Comparison of ENCODE assay signal across 18 cellular contexts in genomic region chr18:37561986-37562385, GRCh38. TPM values are rescaled to one million over a fixed set of nuclear protein-coding genes. Genes with fewer than 3 reads are reported as not detected.
DNase-seq lines count a peak whose midpoint lies in the region; ATAC-seq, FAIRE-seq and TF ChIP-seq lines count a peak whose summit lies in the region.
"Had no signal": no experiment of that assay in that cellular context is flagged by ENCODE, and none has a peak within 500 bp of the region (broad histone marks: within the 10 kb centered on the region; RNA-seq: fewer than 3 reads in every experiment).

No MANE protein-coding gene starts in this region.

- peak; percentile 46 for FAIRE-seq in D721Med (lab: Jason Lieb, UNC)
- FAIRE-seq: A549, GM12892, H54 had no signal

- no peaks in the 10 kb centered on the region for H3K9me2 ChIP-seq in neural cell (ENCODE audit: insufficient read depth, low read length)

- H3K27ac ChIP-seq in angular gyrus (ENCODE audit: low read depth, low read length) (peak overlapping the region; percentile 30), neural cell (ENCODE audit: low read length) (peak overlapping the region; percentile 87)
- H3K27ac ChIP-seq: A549, C4-2B had no signal

- no peaks in the 10 kb centered on the region for H3K9me3 ChIP-seq in neural cell (ENCODE audit: low read length)
- H3K9me3 ChIP-seq: A549, BE2C had no signal

- peaks cover 5% of the 10 kb centered on the region for H3F3A ChIP-seq in neural cell (ENCODE audit: insufficient read depth, low read length, poor library complexity, severe bottlenecking)

- peak overlapping the region; percentile 91 for H3K9ac ChIP-seq in neural cell (ENCODE audit: low read length)

- no peaks in the 10 kb centered on the region for H3K27me3 ChIP-seq in neural cell (ENCODE audit: insufficient read depth, low read depth, low read length)
- H3K27me3 ChIP-seq: BE2C had no signal

- peaks cover 88% of the 10 kb centered on the region for H3K79me2 ChIP-seq in neural cell (replicated peaks; ENCODE audit: insufficient read depth, low read length)

- TF ChIP-seq CTCF in D721Med (IDR thresholded peaks at IDR 0.05; ENCODE audit: insufficient read depth, missing control alignments) = no peak
- TF ChIP-seq CTCF in neural cell (IDR thresholded peaks at IDR 0.05; ENCODE audit: poor library complexity, severe bottlenecking) = no peak

- TF ChIP-seq EP300 in neural cell (conservative IDR thresholded peaks at IDR 0.05; ENCODE audit: poor library complexity, severe bottlenecking) = no peak

- ATAC-seq in GM19023 (IDR thresholded peaks at IDR 0.05; ENCODE audit: unreplicated experiment) = no peak
- ATAC-seq: A549, HCT116 had no signal

- H3K4me3 ChIP-seq in neural cell (ENCODE audit: low read length) = peak overlapping the region; percentile 84
- H3K4me3 ChIP-seq: A549 had no signal

- H3K4me2 ChIP-seq in neural cell (ENCODE audit: low read length) = peak overlapping the region; percentile 68
- H3K4me2 ChIP-seq: A549 had no signal

- H4K20me1 ChIP-seq in neural cell (ENCODE audit: insufficient read depth) = peaks cover 5% of the 10 kb centered on the region

- no peak for TF ChIP-seq RAD21 in neural cell (conservative IDR thresholded peaks at IDR 0.05)

- H3K36me3 ChIP-seq in neural cell (ENCODE audit: insufficient read depth, low read length) = no peaks in the 10 kb centered on the region
- H3K36me3 ChIP-seq: BE2C had no signal

- no peak overlapping the region for H2AFZ ChIP-seq in neural cell (ENCODE audit: low read depth, low read length)

- no peak for DNase-seq in D721Med (ENCODE audit: insufficient read length, low spot score)
- peak; percentile 63 for DNase-seq in DMS79 treated with DMSO at 0.1 percent for 48 hours (lab: John Stamatoyannopoulos, UW)
- no peak for DNase-seq in NCI-H1092 treated with DMSO at 0.1 percent for 48 hours (lab: John Stamatoyannopoulos, UW)
- no peak for DNase-seq in HuH-7.5 (ENCODE audit: low spot score)
- DNase-seq: BE2C; CD4-positive, alpha-beta memory T cell; EL; GDM1; KG1 had no signal

TF ChIP-seq in neural cell, 6 proteins besides CTCF, POLR2A, EP300 and RAD21:
- TF ChIP-seq TAF1 (IDR thresholded peaks at IDR 0.05; ENCODE audit: low read depth) = no peak
- TF ChIP-seq, protein P1, sequence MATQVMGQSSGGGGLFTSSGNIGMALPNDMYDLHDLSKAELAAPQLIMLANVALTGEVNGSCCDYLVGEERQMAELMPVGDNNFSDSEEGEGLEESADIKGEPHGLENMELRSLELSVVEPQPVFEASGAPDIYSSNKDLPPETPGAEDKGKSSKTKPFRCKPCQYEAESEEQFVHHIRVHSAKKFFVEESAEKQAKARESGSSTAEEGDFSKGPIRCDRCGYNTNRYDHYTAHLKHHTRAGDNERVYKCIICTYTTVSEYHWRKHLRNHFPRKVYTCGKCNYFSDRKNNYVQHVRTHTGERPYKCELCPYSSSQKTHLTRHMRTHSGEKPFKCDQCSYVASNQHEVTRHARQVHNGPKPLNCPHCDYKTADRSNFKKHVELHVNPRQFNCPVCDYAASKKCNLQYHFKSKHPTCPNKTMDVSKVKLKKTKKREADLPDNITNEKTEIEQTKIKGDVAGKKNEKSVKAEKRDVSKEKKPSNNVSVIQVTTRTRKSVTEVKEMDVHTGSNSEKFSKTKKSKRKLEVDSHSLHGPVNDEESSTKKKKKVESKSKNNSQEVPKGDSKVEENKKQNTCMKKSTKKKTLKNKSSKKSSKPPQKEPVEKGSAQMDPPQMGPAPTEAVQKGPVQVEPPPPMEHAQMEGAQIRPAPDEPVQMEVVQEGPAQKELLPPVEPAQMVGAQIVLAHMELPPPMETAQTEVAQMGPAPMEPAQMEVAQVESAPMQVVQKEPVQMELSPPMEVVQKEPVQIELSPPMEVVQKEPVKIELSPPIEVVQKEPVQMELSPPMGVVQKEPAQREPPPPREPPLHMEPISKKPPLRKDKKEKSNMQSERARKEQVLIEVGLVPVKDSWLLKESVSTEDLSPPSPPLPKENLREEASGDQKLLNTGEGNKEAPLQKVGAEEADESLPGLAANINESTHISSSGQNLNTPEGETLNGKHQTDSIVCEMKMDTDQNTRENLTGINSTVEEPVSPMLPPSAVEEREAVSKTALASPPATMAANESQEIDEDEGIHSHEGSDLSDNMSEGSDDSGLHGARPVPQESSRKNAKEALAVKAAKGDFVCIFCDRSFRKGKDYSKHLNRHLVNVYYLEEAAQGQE (IDR thresholded peaks at IDR 0.05; ENCODE audit: borderline replicate concordance) = no peak
- no peak for TF ChIP-seq MXI1 (conservative IDR thresholded peaks at IDR 0.05; ENCODE audit: poor library complexity, severe bottlenecking)
- TF ChIP-seq POLR2AphosphoS5 (IDR thresholded peaks at IDR 0.05) = no peak
- TF ChIP-seq EZH2 (IDR thresholded peaks at IDR 0.05; ENCODE audit: borderline replicate concordance, insufficient read depth, low read length, poor library complexity, severe bottlenecking) = no peak
- no peak for TF ChIP-seq SMC3 (conservative IDR thresholded peaks at IDR 0.05; ENCODE audit: poor library complexity)

RNA-seq across cellular contexts. Expression of gene CELF4, which starts 3.6 kb away (rescaled TPM):
- polyA plus RNA-seq in neural cell = 191 and 206 TPM in 2 replicates
- polyA minus RNA-seq in neural cell = 171 and 217 TPM in 2 replicates
- polyA plus RNA-seq: AG04450 had no signal
